ENCODE assay signal across 1 cellular context in the genomic region with DNA sequence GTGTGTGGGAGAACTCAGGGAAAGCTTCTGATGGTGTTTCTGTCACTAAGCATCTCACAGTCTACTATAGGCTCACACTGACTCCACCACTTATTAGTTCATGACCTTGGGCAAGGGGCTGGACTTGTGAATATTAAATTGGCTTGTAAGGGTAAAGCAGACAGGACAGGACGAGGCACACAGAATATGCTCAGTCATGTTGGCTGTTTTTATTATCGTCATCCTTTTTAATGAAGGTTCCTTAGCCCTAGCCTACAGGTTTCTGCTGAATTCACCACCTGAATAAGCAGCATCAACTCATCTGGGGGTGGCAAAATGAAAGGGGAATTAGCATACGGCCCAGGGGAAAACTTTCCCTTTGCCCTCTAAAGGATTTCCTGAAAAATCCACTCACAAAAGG.
TF ChIP-seq lines count a peak whose summit lies in the region.

No MANE protein-coding gene starts in this region.

TF ChIP-seq in H1, 55 proteins besides CTCF, POLR2A, EP300 and RAD21:
- TF ChIP-seq POU5F1 (IDR thresholded peaks at IDR 0.05; ENCODE audit: low read depth, low read length) = no peak
- no peak for TF ChIP-seq MAFK (IDR thresholded peaks at IDR 0.05; ENCODE audit: low read depth, low read length)
- TF ChIP-seq CBX5 (IDR thresholded peaks at IDR 0.05; ENCODE audit: low read depth, low read length) = no peak
- TF ChIP-seq, protein P1, sequence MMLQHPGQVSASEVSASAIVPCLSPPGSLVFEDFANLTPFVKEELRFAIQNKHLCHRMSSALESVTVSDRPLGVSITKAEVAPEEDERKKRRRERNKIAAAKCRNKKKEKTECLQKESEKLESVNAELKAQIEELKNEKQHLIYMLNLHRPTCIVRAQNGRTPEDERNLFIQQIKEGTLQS (IDR thresholded peaks at IDR 0.05; ENCODE audit: insufficient read depth, low read depth, low read length) = no peak
- TF ChIP-seq, protein P2, sequence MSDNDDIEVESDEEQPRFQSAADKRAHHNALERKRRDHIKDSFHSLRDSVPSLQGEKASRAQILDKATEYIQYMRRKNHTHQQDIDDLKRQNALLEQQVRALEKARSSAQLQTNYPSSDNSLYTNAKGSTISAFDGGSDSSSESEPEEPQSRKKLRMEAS (IDR thresholded peaks at IDR 0.05) = no peak
- no peak for TF ChIP-seq BCL11A (IDR thresholded peaks at IDR 0.05; ENCODE audit: low read depth in 2 of 2, low read length in 2 of 2)
- no peak for TF ChIP-seq CREB1 (IDR thresholded peaks at IDR 0.05)
- TF ChIP-seq SRF (IDR thresholded peaks at IDR 0.05; ENCODE audit: low read depth, low read length) = no peak
- no peak for TF ChIP-seq RNF2 (IDR thresholded peaks at IDR 0.05; ENCODE audit: borderline replicate concordance, low read depth, low read length, missing control alignments, poor library complexity, severe bottlenecking)
